In genomic region chr11:74783241-74783871, GRCh38 we compare ENCODE assay signal across 1 cellular context.
A peak's percentile ranks its signal among the peaks of the same experiment; 100 is the strongest.
TF ChIP-seq lines count a peak whose summit lies in the region.

No MANE protein-coding gene starts in this region.

TF ChIP-seq in GM12878, 131 proteins besides CTCF, POLR2A, EP300 and RAD21:
- 0 out of 2 replicates have a peak, but pooled peaks have one; percentile 14 for TF ChIP-seq BCL11A (IDR thresholded peaks at IDR 0.05; ENCODE audit: low read depth, low read length)
- TF ChIP-seq RAD51 (IDR thresholded peaks at IDR 0.05): peak; percentile 71; the same call in 1 of the 2 replicates
- TF ChIP-seq ETV6 (conservative IDR thresholded peaks at IDR 0.05 in 1 of 2, IDR thresholded peaks at IDR 0.05 in 1 of 2; ENCODE audit: borderline replicate concordance in 1 of 2, low read depth in 1 of 2): peak in 1 of 2 experiments; percentile 99; a peak in 2 of 4 replicates
- TF ChIP-seq NR2F1 (conservative IDR thresholded peaks at IDR 0.05): 0 out of 2 replicates have a peak, but pooled peaks have one; percentile 13
- peak; percentile 31 for TF ChIP-seq JUNB (IDR thresholded peaks at IDR 0.05)
- TF ChIP-seq IKZF2 (IDR thresholded peaks at IDR 0.05): peak; percentile 47 to 55; a peak in 3 of 4 replicates
- no peak for TF ChIP-seq MTA3 (IDR thresholded peaks at IDR 0.05; ENCODE audit: borderline replicate concordance, low read length)
- peak; percentile 38; the same call in 1 of the 2 replicates for TF ChIP-seq ATF7 (IDR thresholded peaks at IDR 0.05; ENCODE audit: low read depth)
- peak; percentile 71 for TF ChIP-seq IKZF1 (conservative IDR thresholded peaks at IDR 0.05)
- peak; percentile 77 for TF ChIP-seq EED (IDR thresholded peaks at IDR 0.05; ENCODE audit: low read depth)
- no peak for TF ChIP-seq CUX1 (IDR thresholded peaks at IDR 0.05; ENCODE audit: insufficient replicate concordance, low read depth, low read length)
- 0 out of 3 replicates have a peak, but pooled peaks of 1 of the 2 experiments have one; percentile 25 for TF ChIP-seq EGR1 (IDR thresholded peaks at IDR 0.05; ENCODE audit: borderline replicate concordance in 1 of 2, low read depth in 2 of 2, low read length in 2 of 2)
- TF ChIP-seq NFIC (IDR thresholded peaks at IDR 0.05; ENCODE audit: low read depth, low read length): 0 out of 2 replicates have a peak, but pooled peaks have one; percentile 40
- 0 out of 2 replicates have a peak, but pooled peaks have one; percentile 12 for TF ChIP-seq FOXM1 (IDR thresholded peaks at IDR 0.05; ENCODE audit: low read depth, low read length)
- no peak for TF ChIP-seq MEF2B (IDR thresholded peaks at IDR 0.05; ENCODE audit: partially characterized antibody, poor library complexity, severe bottlenecking)
- no peak for TF ChIP-seq WRNIP1 (IDR thresholded peaks at IDR 0.05; ENCODE audit: borderline replicate concordance, low read depth, low read length)
- TF ChIP-seq SPI1 (IDR thresholded peaks at IDR 0.05; ENCODE audit: borderline replicate concordance, insufficient read depth, low read depth, low read length): peak; percentile 27; the same call in 1 of the 2 replicates
- TF ChIP-seq RUNX3 (IDR thresholded peaks at IDR 0.05; ENCODE audit: low read length): peak; percentile 88
- no peak for TF ChIP-seq ZNF384 (IDR thresholded peaks at IDR 0.05; ENCODE audit: borderline replicate concordance, low read depth, low read length)
- no peak for TF ChIP-seq PML (IDR thresholded peaks at IDR 0.05; ENCODE audit: low read length)
